In genomic region chr12:114820773-114821172, GRCh38 we compare ENCODE assay signal across 1 cellular context.
TF ChIP-seq lines count a peak whose summit lies in the region.

No MANE protein-coding gene starts in this region.

TF ChIP-seq in IMR-90, 13 proteins besides CTCF, POLR2A, EP300 and RAD21 (continued from another document):
- TF ChIP-seq ELK1 (IDR thresholded peaks at IDR 0.05; ENCODE audit: borderline replicate concordance, low read depth, low read length) (no peak), RCOR1 (IDR thresholded peaks at IDR 0.05; ENCODE audit: insufficient replicate concordance, low read length) (no peak), RFX5 (IDR thresholded peaks at IDR 0.05; ENCODE audit: low read depth, low read length) (no peak), CEBPB (IDR thresholded peaks at IDR 0.05; ENCODE audit: low read depth, low read length) (no peak)
